Comparison of ENCODE assay signal across 24 cellular contexts in the genomic region with DNA sequence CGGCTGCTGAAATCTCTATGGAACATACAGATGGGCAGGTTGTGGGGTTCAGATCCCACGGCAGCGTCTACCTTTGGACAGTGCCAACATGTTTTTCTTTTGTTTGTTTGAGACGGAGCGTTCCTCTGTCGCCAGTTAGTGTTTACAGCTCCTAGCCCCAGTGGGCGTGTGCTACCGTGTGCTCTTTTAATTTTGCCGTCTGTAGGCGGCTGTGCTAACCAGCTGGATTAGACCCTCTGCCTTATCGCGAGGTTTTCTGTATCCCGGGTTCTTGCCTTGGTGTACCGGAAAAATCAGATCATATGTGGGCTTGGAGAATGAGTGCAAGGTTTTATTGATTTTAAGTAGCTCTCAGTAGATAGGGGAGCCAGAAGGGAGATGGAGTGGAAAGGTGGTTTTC. TPM values are rescaled to one million over a fixed set of nuclear protein-coding genes. Genes with fewer than 3 reads are reported as not detected.
"Had no signal": no experiment of that assay in that cellular context is flagged by ENCODE, and none has a peak within 500 bp of the region (broad histone marks: within the 10 kb centered on the region; RNA-seq: fewer than 3 reads in every experiment).

No MANE protein-coding gene starts in this region.

- H3K36me3 ChIP-seq: SJCRH30 had no signal

- H3K9ac ChIP-seq: SK-N-SH had no signal

- H3K9me3 ChIP-seq: SJCRH30, SK-N-SH had no signal

- DNase-seq: activated CD4-positive, alpha-beta memory T cell treated with anti-CD3 and anti-CD28 coated beads for 36 hours; activated CD4-positive, alpha-beta T cell treated with anti-CD3 and anti-CD28 coated beads, Interleukin-2, amount 10 ng/mL, durations not matched to agents 7 days and 5 days; activated CD4-positive, CD25-positive, alpha-beta regulatory T cell; activated CD8-positive, alpha-beta memory T cell treated with anti-CD3 and anti-CD28 coated beads for 24 hours; activated effector memory CD4-positive, alpha-beta T cell treated with anti-CD3 and anti-CD28 coated beads, Interleukin-2, amount 50 U/mL, for 16 hours; activated naive CD4-positive, alpha-beta T cell treated with anti-CD3 and anti-CD28 coated beads for 36 hours; activated T-cell treated with anti-CD3 and anti-CD28 coated beads, Interleukin-2, amount 50 U/mL, for 4 hours; amygdala; Karpas-422; MM.1S; NCI-H1105; NCI-H1436; NCI-H1694 treated with DMSO at 0.1 percent for 48 hours; NCI-H2029 treated with DMSO at 0.1 percent for 48 hours; NCI-H446; NCI-H524; NCI-H82; SJCRH30; SK-N-SH; T-helper 1 cell had no signal

- ATAC-seq: activated T-cell treated with anti-CD3 and anti-CD28 coated beads, Interleukin-2, amount 50 U/mL, for 4 hours had no signal

- H3K27ac ChIP-seq: SJCRH30, VCaP had no signal

- H3K4me3 ChIP-seq: SJCRH30 had no signal

- FAIRE-seq: astrocyte had no signal

- H3K4me2 ChIP-seq: SK-N-SH had no signal

- H3K4me1 ChIP-seq: SJCRH30 had no signal

RNA-seq across cellular contexts. Expression of a gene that starts 54.5 kb away (rescaled TPM):
- total RNA-seq: activated CD4-positive, alpha-beta T cell treated with anti-CD3 and anti-CD28 coated beads, Interleukin-2, amount 10 ng/mL, durations not matched to agents 7 days and 5 days; activated T-cell treated with anti-CD3 and anti-CD28 coated beads, Interleukin-2, amount 50 U/mL, for 4 hours; astrocyte; OCI-LY7; RPMI7951; SJCRH30 had no signal
